In the genomic region with DNA sequence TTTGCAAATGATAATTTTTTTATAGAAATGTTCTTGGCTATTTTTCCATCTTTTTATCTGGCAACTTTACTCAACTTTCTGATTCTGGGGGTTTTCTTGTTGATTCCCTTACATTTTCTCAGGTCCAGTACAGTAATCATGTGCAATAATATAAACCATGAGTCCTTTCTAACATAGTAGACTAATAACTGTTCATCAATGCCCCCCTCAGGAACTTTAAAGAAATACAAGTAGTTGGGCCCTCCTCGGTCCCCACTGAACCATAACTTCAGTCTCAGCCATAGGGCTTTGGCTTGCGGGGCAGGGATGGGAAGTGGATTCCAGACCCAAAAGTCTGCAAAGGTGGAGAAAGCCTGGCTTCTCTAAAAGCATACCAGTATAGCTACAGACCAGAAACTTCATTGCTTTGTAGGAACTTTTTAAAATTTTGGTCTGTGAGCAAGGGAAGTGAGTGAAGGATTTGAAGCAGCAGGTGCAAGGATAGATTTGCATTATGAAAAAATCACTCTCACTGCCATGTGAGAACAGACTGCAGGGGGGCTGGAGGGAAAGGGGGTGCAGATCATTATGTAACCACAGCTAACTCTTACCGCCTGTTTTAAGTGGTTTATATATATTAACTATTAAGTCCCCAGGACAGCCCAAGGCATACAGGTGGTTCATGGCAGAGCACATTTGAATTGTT, we compare ENCODE assay signal across 10 cellular contexts. TPM values are rescaled to one million over a fixed set of nuclear protein-coding genes. Genes with fewer than 3 reads are reported as not detected.
DNase-seq lines count a peak whose midpoint lies in the region; TF ChIP-seq lines count a peak whose summit lies in the region.
"Had no signal": no experiment of that assay in that cellular context is flagged by ENCODE, and none has a peak within 500 bp of the region (broad histone marks: within the 10 kb centered on the region; RNA-seq: fewer than 3 reads in every experiment).

No MANE protein-coding gene starts in this region.

- no peaks in the 10 kb centered on the region for H3K36me3 ChIP-seq in Caco-2 (ENCODE audit: control insufficient read depth, insufficient read depth, low read length)
- no peaks in the 10 kb centered on the region for H3K36me3 ChIP-seq in GM23248 (ENCODE audit: low read depth)
- H3K36me3 ChIP-seq in OCI-LY7 (ENCODE audit: insufficient read depth, low read length): no peaks in the 10 kb centered on the region
- H3K36me3 ChIP-seq in testis (ENCODE audit: low read depth, missing control alignments): no peaks in the 10 kb centered on the region
- H3K36me3 ChIP-seq: tibial artery had no signal

- no peak for TF ChIP-seq POLR2A in testis (IDR thresholded peaks at IDR 0.05)

- BruUV-seq in Caco-2 (replicated peaks; lab: Mats Ljungman, UMichigan) (no TSS peak), OCI-LY7 (replicated peaks; lab: Mats Ljungman, UMichigan) (no TSS peak)

- CTCF ChIA-PET in Caco-2 (lab: Charles Lee): no interaction called here
- CTCF ChIA-PET in OCI-LY7 (lab: Charles Lee; ENCODE audit: unreplicated experiment): no interaction called here

- no peaks in the 10 kb centered on the region for H3K36me3 Mint-ChIP-seq in Caco-2 (ENCODE audit: insufficient read depth, unreplicated experiment)
- H3K36me3 Mint-ChIP-seq: IgD-negative memory B cell had no signal

- H3K4me3 Mint-ChIP-seq in Caco-2 (ENCODE audit: unreplicated experiment): no peak overlapping the region
- H3K4me3 Mint-ChIP-seq: IgD-negative memory B cell had no signal

- no peaks in the 10 kb centered on the region for H3K9me2 ChIP-seq in GM23248 (ENCODE audit: insufficient read depth)
- H3K9me2 ChIP-seq in OCI-LY7 (ENCODE audit: insufficient read depth, low read length): no peaks in the 10 kb centered on the region

- WGBS in GM23248 (ENCODE audit: low coverage in 1 of 2, low lambda C conversion rate in 2 of 2, missing lambda C conversion rate in 2 of 2), 2 experiments: 36 to 44% methylated on average over 3 of the region's 3 CpGs
- WGBS in testis, 2 donors: 45 to 47% methylated on average over 3 of the region's 3 CpGs

- H3K79me2 ChIP-seq in GM23248 (ENCODE audit: insufficient read depth) (no peaks in the 10 kb centered on the region), OCI-LY7 (ENCODE audit: insufficient read depth, low read depth, low read length) (no peaks in the 10 kb centered on the region)

- in situ Hi-C loops in GM23248 (cut with MboI): no loop called here

- H3K9me3 ChIP-seq in Caco-2: no peaks in the 10 kb centered on the region
- H3K9me3 ChIP-seq in GM23248 (ENCODE audit: low read depth): no peaks in the 10 kb centered on the region
- H3K9me3 ChIP-seq in OCI-LY7 (ENCODE audit: low read length): no peaks in the 10 kb centered on the region
- no peaks in the 10 kb centered on the region for H3K9me3 ChIP-seq in testis
- H3K9me3 ChIP-seq: tibial artery had no signal

- H3K4me3 ChIP-seq in Caco-2 (ENCODE audit: low read depth, low read length) (no peak overlapping the region), GM23248 (no peak overlapping the region), OCI-LY7 (ENCODE audit: low read depth, low read length, poor library complexity, severe bottlenecking) (no peak overlapping the region), fibroblast of the aortic adventitia (ENCODE audit: low read depth, low read length) (no peak overlapping the region), testis (no peak overlapping the region)
- H3K4me3 ChIP-seq: tibial artery had no signal

- peak in 1 of 2 experiments; percentile 33 for DNase-seq in Caco-2
- DNase-seq in GM23248: peak; percentile 75
- peak; percentile 33 for DNase-seq in OCI-LY7 (ENCODE audit: low spot score)
- peak; percentile 75 for DNase-seq in fibroblast of the aortic adventitia (ENCODE audit: low read depth)
- no peak for DNase-seq in testis
- DNase-seq in NK-92 treated with Interleukin-12 subunit alpha and Interleukin-12 subunit beta, amount 100 ng/mL, for 24 hours (lab: John Stamatoyannopoulos, UW): no peak
- DNase-seq in activated CD8-positive, alpha-beta memory T cell treated with anti-CD3 and anti-CD28 coated beads, Interleukin-2, amount 50 U/mL, for 4 hours: no peak
- DNase-seq in effector CD8-positive, alpha-beta T cell (lab: John Stamatoyannopoulos, UW): no peak

- H2AFZ ChIP-seq in GM23248 (no peak overlapping the region), OCI-LY7 (ENCODE audit: low read length) (no peak overlapping the region)

- H3K27ac ChIP-seq in GM23248 (no peak overlapping the region), OCI-LY7 (ENCODE audit: low read depth, low read length, poor library complexity, severe bottlenecking) (no peak overlapping the region), testis (no peak overlapping the region)
- H3K27ac ChIP-seq: tibial artery had no signal

- POLR2A ChIA-PET in Caco-2 (lab: Charles Lee) (no interaction called here), OCI-LY7 (lab: Charles Lee) (no interaction called here)

- H3K27me3 ChIP-seq in Caco-2 (replicated peaks; ENCODE audit: control insufficient read depth, insufficient read depth, low read length): no peaks in the 10 kb centered on the region; the same call in 1 of the 2 replicates
- no peaks in the 10 kb centered on the region for H3K27me3 ChIP-seq in GM23248 (replicated peaks; ENCODE audit: insufficient read depth)
- no peaks in the 10 kb centered on the region for H3K27me3 ChIP-seq in testis
- H3K27me3 ChIP-seq: tibial artery had no signal

- H3K27me3 Mint-ChIP-seq in Caco-2 (ENCODE audit: insufficient read depth, unreplicated experiment): peaks cover 14% of the 10 kb centered on the region

- H4K20me1 ChIP-seq in GM23248 (ENCODE audit: insufficient read depth): no peaks in the 10 kb centered on the region
- H4K20me1 ChIP-seq in OCI-LY7 (ENCODE audit: insufficient read depth, low read length): no peaks in the 10 kb centered on the region

- no peak overlapping the region for H3K4me2 ChIP-seq in GM23248 (ENCODE audit: unreplicated experiment)
- H3K4me2 ChIP-seq in OCI-LY7 (ENCODE audit: low read length): 0 out of 2 replicates have a peak overlapping the region, but pooled peaks have one; percentile 7

- no peak overlapping the region for H3K9ac ChIP-seq in GM23248

- H3K4me1 ChIP-seq in Caco-2: no peaks in the 10 kb centered on the region
- peaks cover 20% of the 10 kb centered on the region for H3K4me1 ChIP-seq in GM23248 (ENCODE audit: insufficient read depth)
- H3K4me1 ChIP-seq in OCI-LY7 (ENCODE audit: insufficient read depth, low read length, poor library complexity, severe bottlenecking): peaks cover 5% of the 10 kb centered on the region
- peaks cover 20% of the 10 kb centered on the region for H3K4me1 ChIP-seq in testis

- H3K9me3 Mint-ChIP-seq in Caco-2 (ENCODE audit: unreplicated experiment): no peaks in the 10 kb centered on the region

- peaks cover 18% of the 10 kb centered on the region; the same call in 1 of the 2 replicates for H3F3A ChIP-seq in GM23248 (ENCODE audit: insufficient read depth)

- peak; percentile 24 to 44 for TF ChIP-seq CTCF in Caco-2 (IDR thresholded peaks at IDR 0.05; ENCODE audit: insufficient read depth in 1 of 2, low read depth in 1 of 2, low read length in 1 of 2, severe bottlenecking in 1 of 2, unreplicated experiment in 1 of 2)
- TF ChIP-seq CTCF in OCI-LY7 (conservative IDR thresholded peaks at IDR 0.05; ENCODE audit: low read length): peak; percentile 74
- TF ChIP-seq CTCF in fibroblast of the aortic adventitia (IDR thresholded peaks at IDR 0.05; ENCODE audit: insufficient read depth, low read length): peak; percentile 56
- TF ChIP-seq CTCF in testis (IDR thresholded peaks at IDR 0.05): peak; percentile 38 to 57 (median 43)

- H3K4me1 Mint-ChIP-seq in Caco-2 (ENCODE audit: low read depth, unreplicated experiment): no peaks in the 10 kb centered on the region

- intact Hi-C loops in Caco-2 (cut with micrococcal nuclease; ENCODE audit: unreplicated experiment) (loop anchor here (1.0 kb wide), 2 partner anchors 37 to 64 kb away; no protein-coding TSS in a partner anchor), OCI-LY7 (cut with micrococcal nuclease; ENCODE audit: unreplicated experiment) (loop anchor here (5.0 kb wide), 1 partner anchor 38 kb away; no protein-coding TSS in a partner anchor), testis (cut with DNase I; ENCODE audit: low total_unique reads) (loop anchor here (5.0 kb wide), 1 partner anchor 48 kb away; no protein-coding TSS in a partner anchor)

- no peak overlapping the region for H3K27ac Mint-ChIP-seq in Caco-2 (ENCODE audit: unreplicated experiment)
- H3K27ac Mint-ChIP-seq: IgD-negative memory B cell had no signal

RNA-seq across cellular contexts. Expression of gene TUB, which starts 10.5 kb away (rescaled TPM):
- total RNA-seq in Caco-2 (2022): not detected in 2 replicates
- total RNA-seq in GM23248 (2014; rRNA removed; shearing (Covaris generic)): 12.3 and 12.9 TPM in 2 replicates
- polyA plus RNA-seq in GM23248 (2016; fragmentation: Nextera tagmentation; extraction: Ambion mirVana): 3.3 and 3.8 TPM in 2 replicates
- total RNA-seq in OCI-LY7 (2014; rRNA removed; shearing (Covaris generic)): not detected in 2 replicates
- total RNA-seq in OCI-LY7 (2022): not detected in 2 replicates
- 18.2 and 19.2 TPM in 2 replicates for total RNA-seq in fibroblast of the aortic adventitia (ENCODE audit: low replicate concordance)
- total RNA-seq in testis: 10 to 100 TPM; 15.6 to 16.5 TPM
- 8.9 TPM for polyA plus RNA-seq in testis (ENCODE audit: insufficient read depth, low read depth, low replicate concordance)
- polyA plus RNA-seq: IgD-negative memory B cell had no signal

Comparison
In these comparisons a context has a peak if more than half of its experiments do, and no peak if none do; other contexts are left out.
1. DNase-seq: peak in GM23248 (single experiment), OCI-LY7 (single experiment) and fibroblast of the aortic adventitia (single experiment); none in testis (single experiment), NK-92 treated with Interleukin-12 subunit alpha and Interleukin-12 subunit beta, amount 100 ng/mL, for 24 hours (single experiment), activated CD8-positive, alpha-beta memory T cell treated with anti-CD3 and anti-CD28 coated beads, Interleukin-2, amount 50 U/mL, for 4 hours (single experiment) and effector CD8-positive, alpha-beta T cell (single experiment).
2. RNA of gene TUB, which starts 10.5 kb away (total RNA-seq): 18.2 to 19.2 TPM in fibroblast of the aortic adventitia, 15.6 to 16.5 TPM in testis and 12.3 to 12.9 TPM in GM23248; not detected in Caco-2 and not detected in OCI-LY7; every median in the first group is over 10 times any median in the second.
3. Peak in every context shown above with its lines, with median percentiles within 50 percentile points of each other: CTCF ChIP-seq.